ENCODE assay signal across 1 cellular context in the genomic region with DNA sequence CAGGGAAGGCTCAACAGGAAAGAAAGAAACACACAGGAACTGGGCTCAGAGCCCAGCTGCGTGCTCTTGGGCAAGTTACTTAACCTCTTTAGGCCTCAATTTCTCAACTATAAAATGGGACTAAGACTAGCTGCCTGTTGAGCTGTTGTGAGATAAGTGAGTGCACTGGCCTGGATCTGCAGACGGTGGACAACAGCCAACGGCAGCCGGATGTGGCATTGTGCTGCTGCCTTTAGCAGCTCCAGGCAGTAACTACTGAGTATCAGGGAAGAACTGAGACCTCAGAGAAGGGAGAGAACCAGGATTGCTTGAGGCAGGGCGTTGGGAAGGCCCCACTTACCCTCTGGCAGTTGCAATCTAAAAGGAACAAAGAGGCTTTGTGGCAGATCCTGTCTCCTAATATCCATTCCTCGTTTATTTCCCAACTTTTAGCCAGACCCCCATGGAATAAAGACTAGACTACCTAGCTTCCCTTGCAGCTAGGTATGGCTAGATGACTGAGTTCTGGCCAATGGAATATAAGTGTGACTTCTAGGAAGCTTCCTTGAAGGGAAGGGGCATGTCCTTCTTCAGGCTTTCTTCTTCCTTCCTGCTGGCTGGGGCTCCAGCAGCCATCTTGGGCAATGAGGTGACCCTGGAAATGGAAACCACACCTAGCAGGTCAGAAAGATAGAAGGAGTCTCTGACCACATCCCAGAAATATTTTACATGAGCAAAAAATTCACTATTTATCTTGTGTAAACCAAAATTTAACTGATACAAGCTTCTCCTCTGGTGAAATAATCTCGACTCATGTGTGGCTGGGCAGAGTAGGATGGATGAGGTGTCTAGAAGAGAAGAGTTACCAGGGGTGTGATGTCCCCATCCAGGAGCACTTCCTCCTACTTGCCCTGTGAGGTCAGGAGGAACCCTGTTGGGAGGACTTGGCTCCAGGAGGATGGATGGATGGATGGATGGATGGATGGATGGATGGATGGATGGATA.
TF ChIP-seq lines count a peak whose summit lies in the region.

No MANE protein-coding gene starts in this region.

TF ChIP-seq in K562, 482 proteins besides CTCF, POLR2A, EP300 and RAD21 (continued from another document and continues in another):
- TF ChIP-seq SMC3 (conservative IDR thresholded peaks at IDR 0.05; ENCODE audit: insufficient read depth, low read depth, low read length) (no peak), RBM14 (IDR thresholded peaks at IDR 0.05; ENCODE audit: borderline replicate concordance, insufficient read depth, low read depth, low read length) (no peak), NCOA6 (IDR thresholded peaks at IDR 0.05) (no peak), NFXL1 (CRISPR knock-in tag; IDR thresholded peaks at IDR 0.05) (no peak), KDM1A (IDR thresholded peaks at IDR 0.05) (peak in 1 of 2 experiments; percentile 40; a peak in 2 of 4 replicates), STAG1 (CRISPR knock-in tag; IDR thresholded peaks at IDR 0.05; ENCODE audit: borderline replicate concordance) (no peak), PHB (CRISPR knock-in tag; IDR thresholded peaks at IDR 0.05) (no peak), NFYB (IDR thresholded peaks at IDR 0.05; ENCODE audit: extremely low read depth, insufficient read length) (no peak), ZNF12 (CRISPR knock-in tag; IDR thresholded peaks at IDR 0.05) (no peak), ZNF561 (CRISPR knock-in tag; conservative IDR thresholded peaks at IDR 0.05) (no peak), NR2C1 (IDR thresholded peaks at IDR 0.05) (no peak), NR2C1 (tag; IDR thresholded peaks at IDR 0.05) (no peak), MAZ (CRISPR knock-in tag; conservative IDR thresholded peaks at IDR 0.05 in 1 of 2, IDR thresholded peaks at IDR 0.05 in 1 of 2) (no peak), ZNF324 (CRISPR knock-in tag; IDR thresholded peaks at IDR 0.05) (no peak), MBD2 (IDR thresholded peaks at IDR 0.05; ENCODE audit: borderline replicate concordance, low read depth) (no peak), ZNF24 (IDR thresholded peaks at IDR 0.05) (no peak), FOXA3 (CRISPR knock-in tag; conservative IDR thresholded peaks at IDR 0.05 in 1 of 2, IDR thresholded peaks at IDR 0.05 in 1 of 2) (0 out of 4 replicates have a peak, but pooled peaks of 1 of the 2 experiments have one; percentile 33), DNMT1 (IDR thresholded peaks at IDR 0.05) (no peak), ESRRA (IDR thresholded peaks at IDR 0.05; ENCODE audit: borderline replicate concordance, low read depth) (peak; percentile 83), MAFG (tag; conservative IDR thresholded peaks at IDR 0.05) (no peak), SMARCA4 (IDR thresholded peaks at IDR 0.05) (no peak), SAFB2 (IDR thresholded peaks at IDR 0.05; ENCODE audit: borderline replicate concordance, low read depth, low read length, severe bottlenecking) (no peak), SIN3A (IDR thresholded peaks at IDR 0.05; ENCODE audit: borderline replicate concordance in 2 of 2, control insufficient read depth in 1 of 2, low read depth in 2 of 2, low read length in 2 of 2) (no peak), CBFA2T2 (conservative IDR thresholded peaks at IDR 0.05) (no peak), POLR2AphosphoS2 (IDR thresholded peaks at IDR 0.05; ENCODE audit: low read length) (no peak), SMARCE1 (IDR thresholded peaks at IDR 0.05) (no peak), JUND (IDR thresholded peaks at IDR 0.05; ENCODE audit: borderline replicate concordance, low read depth, low read length) (no peak), JUND (tag; IDR thresholded peaks at IDR 0.05; ENCODE audit: borderline replicate concordance, low read depth, low read length) (no peak), DDX20 (tag; IDR thresholded peaks at IDR 0.05; ENCODE audit: low read depth) (0 out of 2 replicates have a peak, but pooled peaks have one; percentile 27), GATA2 (CRISPR knock-in tag; IDR thresholded peaks at IDR 0.05) (no peak), NFRKB (IDR thresholded peaks at IDR 0.05; ENCODE audit: low read depth) (peak; percentile 29; the same call in 1 of the 2 replicates), ZNF175 (CRISPR knock-in tag; IDR thresholded peaks at IDR 0.05; ENCODE audit: low read depth) (no peak), XRCC4 (IDR thresholded peaks at IDR 0.05; ENCODE audit: extremely low read depth, insufficient read depth, insufficient read length) (no peak), CHD2 (IDR thresholded peaks at IDR 0.05; ENCODE audit: low read depth, low read length) (no peak), ZNF41 (CRISPR knock-in tag; conservative IDR thresholded peaks at IDR 0.05) (no peak), TBL1XR1 (IDR thresholded peaks at IDR 0.05; ENCODE audit: low read length in 2 of 2) (0 out of 4 replicates have a peak, but pooled peaks of 1 of the 2 experiments have one; percentile 7), CCNT2 (IDR thresholded peaks at IDR 0.05; ENCODE audit: borderline replicate concordance, extremely low read depth, insufficient read length, low read depth, low read length) (no peak), BHLHE40 (IDR thresholded peaks at IDR 0.05; ENCODE audit: low read length) (no peak), RFX5 (IDR thresholded peaks at IDR 0.05; ENCODE audit: low read depth, low read length) (no peak), DPF2 (IDR thresholded peaks at IDR 0.05) (no peak), ZNF311 (CRISPR knock-in tag; IDR thresholded peaks at IDR 0.05) (no peak), MEF2D (tag; conservative IDR thresholded peaks at IDR 0.05; ENCODE audit: low read depth) (no peak), SMAD1 (IDR thresholded peaks at IDR 0.05; ENCODE audit: low read depth, low read length, partially characterized antibody) (no peak), RHOXF2B (CRISPR knock-in tag; conservative IDR thresholded peaks at IDR 0.05) (no peak; the same call in 1 of the 2 replicates), SRSF9 (IDR thresholded peaks at IDR 0.05; ENCODE audit: borderline replicate concordance, low read depth, low read length) (no peak), PHF21A (IDR thresholded peaks at IDR 0.05; ENCODE audit: borderline replicate concordance, low read depth) (no peak), TRIM28 (IDR thresholded peaks at IDR 0.05) (peak; percentile 97), DACH1 (IDR thresholded peaks at IDR 0.05; ENCODE audit: partially characterized antibody) (no peak), SMARCA5 (IDR thresholded peaks at IDR 0.05) (peak; percentile 74), KAT7 (CRISPR knock-in tag; IDR thresholded peaks at IDR 0.05; ENCODE audit: borderline replicate concordance) (0 out of 2 replicates have a peak, but pooled peaks have one; percentile 7), CC2D1A (IDR thresholded peaks at IDR 0.05) (0 out of 2 replicates have a peak, but pooled peaks have one; percentile 11), FOXJ2 (tag; IDR thresholded peaks at IDR 0.05) (no peak), ZSCAN32 (CRISPR knock-in tag; IDR thresholded peaks at IDR 0.05) (no peak), CBFB (CRISPR knock-in tag; IDR thresholded peaks at IDR 0.05) (0 out of 2 replicates have a peak, but pooled peaks have one; percentile 1), ZFP1 (CRISPR knock-in tag; IDR thresholded peaks at IDR 0.05) (no peak), SREBF1 (IDR thresholded peaks at IDR 0.05; ENCODE audit: borderline replicate concordance, low read depth, low read length) (no peak), ASH1L (IDR thresholded peaks at IDR 0.05; ENCODE audit: borderline replicate concordance, low read depth, partially characterized antibody) (no peak), TBP (optimal IDR thresholded peaks at IDR 0.05; ENCODE audit: low read depth, low read length) (no peak), MECOM (CRISPR knock-in tag; IDR thresholded peaks at IDR 0.05) (no peak), ZNF583 (CRISPR knock-in tag; IDR thresholded peaks at IDR 0.05) (no peak), BACH1 (tag; IDR thresholded peaks at IDR 0.05) (no peak), RNF2 (IDR thresholded peaks at IDR 0.05) (no peak)
- TF ChIP-seq, protein P1, sequence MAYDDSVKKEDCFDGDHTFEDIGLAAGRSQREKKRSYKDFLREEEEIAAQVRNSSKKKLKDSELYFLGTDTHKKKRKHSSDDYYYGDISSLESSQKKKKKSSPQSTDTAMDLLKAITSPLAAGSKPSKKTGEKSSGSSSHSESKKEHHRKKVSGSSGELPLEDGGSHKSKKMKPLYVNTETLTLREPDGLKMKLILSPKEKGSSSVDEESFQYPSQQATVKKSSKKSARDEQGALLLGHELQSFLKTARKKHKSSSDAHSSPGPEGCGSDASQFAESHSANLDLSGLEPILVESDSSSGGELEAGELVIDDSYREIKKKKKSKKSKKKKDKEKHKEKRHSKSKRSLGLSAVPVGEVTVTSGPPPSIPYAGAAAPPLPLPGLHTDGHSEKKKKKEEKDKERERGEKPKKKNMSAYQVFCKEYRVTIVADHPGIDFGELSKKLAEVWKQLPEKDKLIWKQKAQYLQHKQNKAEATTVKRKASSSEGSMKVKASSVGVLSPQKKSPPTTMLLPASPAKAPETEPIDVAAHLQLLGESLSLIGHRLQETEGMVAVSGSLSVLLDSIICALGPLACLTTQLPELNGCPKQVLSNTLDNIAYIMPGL (CRISPR knock-in tag; IDR thresholded peaks at IDR 0.05), result no peak
- TF ChIP-seq, protein P2, sequence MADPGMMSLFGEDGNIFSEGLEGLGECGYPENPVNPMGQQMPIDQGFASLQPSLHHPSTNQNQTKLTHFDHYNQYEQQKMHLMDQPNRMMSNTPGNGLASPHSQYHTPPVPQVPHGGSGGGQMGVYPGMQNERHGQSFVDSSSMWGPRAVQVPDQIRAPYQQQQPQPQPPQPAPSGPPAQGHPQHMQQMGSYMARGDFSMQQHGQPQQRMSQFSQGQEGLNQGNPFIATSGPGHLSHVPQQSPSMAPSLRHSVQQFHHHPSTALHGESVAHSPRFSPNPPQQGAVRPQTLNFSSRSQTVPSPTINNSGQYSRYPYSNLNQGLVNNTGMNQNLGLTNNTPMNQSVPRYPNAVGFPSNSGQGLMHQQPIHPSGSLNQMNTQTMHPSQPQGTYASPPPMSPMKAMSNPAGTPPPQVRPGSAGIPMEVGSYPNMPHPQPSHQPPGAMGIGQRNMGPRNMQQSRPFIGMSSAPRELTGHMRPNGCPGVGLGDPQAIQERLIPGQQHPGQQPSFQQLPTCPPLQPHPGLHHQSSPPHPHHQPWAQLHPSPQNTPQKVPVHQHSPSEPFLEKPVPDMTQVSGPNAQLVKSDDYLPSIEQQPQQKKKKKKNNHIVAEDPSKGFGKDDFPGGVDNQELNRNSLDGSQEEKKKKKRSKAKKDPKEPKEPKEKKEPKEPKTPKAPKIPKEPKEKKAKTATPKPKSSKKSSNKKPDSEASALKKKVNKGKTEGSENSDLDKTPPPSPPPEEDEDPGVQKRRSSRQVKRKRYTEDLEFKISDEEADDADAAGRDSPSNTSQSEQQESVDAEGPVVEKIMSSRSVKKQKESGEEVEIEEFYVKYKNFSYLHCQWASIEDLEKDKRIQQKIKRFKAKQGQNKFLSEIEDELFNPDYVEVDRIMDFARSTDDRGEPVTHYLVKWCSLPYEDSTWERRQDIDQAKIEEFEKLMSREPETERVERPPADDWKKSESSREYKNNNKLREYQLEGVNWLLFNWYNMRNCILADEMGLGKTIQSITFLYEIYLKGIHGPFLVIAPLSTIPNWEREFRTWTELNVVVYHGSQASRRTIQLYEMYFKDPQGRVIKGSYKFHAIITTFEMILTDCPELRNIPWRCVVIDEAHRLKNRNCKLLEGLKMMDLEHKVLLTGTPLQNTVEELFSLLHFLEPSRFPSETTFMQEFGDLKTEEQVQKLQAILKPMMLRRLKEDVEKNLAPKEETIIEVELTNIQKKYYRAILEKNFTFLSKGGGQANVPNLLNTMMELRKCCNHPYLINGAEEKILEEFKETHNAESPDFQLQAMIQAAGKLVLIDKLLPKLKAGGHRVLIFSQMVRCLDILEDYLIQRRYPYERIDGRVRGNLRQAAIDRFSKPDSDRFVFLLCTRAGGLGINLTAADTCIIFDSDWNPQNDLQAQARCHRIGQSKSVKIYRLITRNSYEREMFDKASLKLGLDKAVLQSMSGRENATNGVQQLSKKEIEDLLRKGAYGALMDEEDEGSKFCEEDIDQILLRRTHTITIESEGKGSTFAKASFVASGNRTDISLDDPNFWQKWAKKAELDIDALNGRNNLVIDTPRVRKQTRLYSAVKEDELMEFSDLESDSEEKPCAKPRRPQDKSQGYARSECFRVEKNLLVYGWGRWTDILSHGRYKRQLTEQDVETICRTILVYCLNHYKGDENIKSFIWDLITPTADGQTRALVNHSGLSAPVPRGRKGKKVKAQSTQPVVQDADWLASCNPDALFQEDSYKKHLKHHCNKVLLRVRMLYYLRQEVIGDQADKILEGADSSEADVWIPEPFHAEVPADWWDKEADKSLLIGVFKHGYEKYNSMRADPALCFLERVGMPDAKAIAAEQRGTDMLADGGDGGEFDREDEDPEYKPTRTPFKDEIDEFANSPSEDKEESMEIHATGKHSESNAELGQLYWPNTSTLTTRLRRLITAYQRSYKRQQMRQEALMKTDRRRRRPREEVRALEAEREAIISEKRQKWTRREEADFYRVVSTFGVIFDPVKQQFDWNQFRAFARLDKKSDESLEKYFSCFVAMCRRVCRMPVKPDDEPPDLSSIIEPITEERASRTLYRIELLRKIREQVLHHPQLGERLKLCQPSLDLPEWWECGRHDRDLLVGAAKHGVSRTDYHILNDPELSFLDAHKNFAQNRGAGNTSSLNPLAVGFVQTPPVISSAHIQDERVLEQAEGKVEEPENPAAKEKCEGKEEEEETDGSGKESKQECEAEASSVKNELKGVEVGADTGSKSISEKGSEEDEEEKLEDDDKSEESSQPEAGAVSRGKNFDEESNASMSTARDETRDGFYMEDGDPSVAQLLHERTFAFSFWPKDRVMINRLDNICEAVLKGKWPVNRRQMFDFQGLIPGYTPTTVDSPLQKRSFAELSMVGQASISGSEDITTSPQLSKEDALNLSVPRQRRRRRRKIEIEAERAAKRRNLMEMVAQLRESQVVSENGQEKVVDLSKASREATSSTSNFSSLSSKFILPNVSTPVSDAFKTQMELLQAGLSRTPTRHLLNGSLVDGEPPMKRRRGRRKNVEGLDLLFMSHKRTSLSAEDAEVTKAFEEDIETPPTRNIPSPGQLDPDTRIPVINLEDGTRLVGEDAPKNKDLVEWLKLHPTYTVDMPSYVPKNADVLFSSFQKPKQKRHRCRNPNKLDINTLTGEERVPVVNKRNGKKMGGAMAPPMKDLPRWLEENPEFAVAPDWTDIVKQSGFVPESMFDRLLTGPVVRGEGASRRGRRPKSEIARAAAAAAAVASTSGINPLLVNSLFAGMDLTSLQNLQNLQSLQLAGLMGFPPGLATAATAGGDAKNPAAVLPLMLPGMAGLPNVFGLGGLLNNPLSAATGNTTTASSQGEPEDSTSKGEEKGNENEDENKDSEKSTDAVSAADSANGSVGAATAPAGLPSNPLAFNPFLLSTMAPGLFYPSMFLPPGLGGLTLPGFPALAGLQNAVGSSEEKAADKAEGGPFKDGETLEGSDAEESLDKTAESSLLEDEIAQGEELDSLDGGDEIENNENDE (IDR thresholded peaks at IDR 0.05; ENCODE audit: low read depth, low read length), result no peak
- TF ChIP-seq, protein P3, sequence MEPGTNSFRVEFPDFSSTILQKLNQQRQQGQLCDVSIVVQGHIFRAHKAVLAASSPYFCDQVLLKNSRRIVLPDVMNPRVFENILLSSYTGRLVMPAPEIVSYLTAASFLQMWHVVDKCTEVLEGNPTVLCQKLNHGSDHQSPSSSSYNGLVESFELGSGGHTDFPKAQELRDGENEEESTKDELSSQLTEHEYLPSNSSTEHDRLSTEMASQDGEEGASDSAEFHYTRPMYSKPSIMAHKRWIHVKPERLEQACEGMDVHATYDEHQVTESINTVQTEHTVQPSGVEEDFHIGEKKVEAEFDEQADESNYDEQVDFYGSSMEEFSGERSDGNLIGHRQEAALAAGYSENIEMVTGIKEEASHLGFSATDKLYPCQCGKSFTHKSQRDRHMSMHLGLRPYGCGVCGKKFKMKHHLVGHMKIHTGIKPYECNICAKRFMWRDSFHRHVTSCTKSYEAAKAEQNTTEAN (CRISPR knock-in tag; IDR thresholded peaks at IDR 0.05), result peak; percentile 70; the same call in 1 of the 2 replicates
